In the genomic region with DNA sequence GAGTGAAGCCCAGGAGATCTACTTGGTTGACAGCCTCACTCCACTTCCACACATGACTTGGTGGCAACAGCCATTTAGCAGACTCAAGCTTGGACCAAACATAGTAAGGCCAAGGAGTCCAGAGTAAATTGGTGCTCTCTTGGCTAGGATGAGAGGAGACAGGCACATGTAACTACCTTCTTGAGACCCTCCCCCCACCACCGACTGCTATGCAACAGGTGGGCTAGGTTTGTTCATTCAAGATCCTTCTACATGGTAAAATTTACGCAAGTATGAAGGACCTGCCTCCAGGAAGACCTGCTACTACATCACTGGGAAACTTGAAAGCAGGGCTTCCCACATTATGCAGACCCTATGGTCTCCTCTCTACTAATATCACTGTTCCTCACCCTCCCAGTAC, we compare ENCODE assay signal across 31 cellular contexts.
"Had no signal": no experiment of that assay in that cellular context is flagged by ENCODE, and none has a peak within 500 bp of the region (broad histone marks: within the 10 kb centered on the region; RNA-seq: fewer than 3 reads in every experiment).

No MANE protein-coding gene starts in this region.

- ATAC-seq: activated CD4-positive, alpha-beta T cell treated with anti-CD3 and anti-CD28 coated beads for 36 hours; activated CD4-positive, CD25-positive, alpha-beta regulatory T cell treated with anti-CD3 and anti-CD28 coated beads, Interleukin-2, amount 50 U/mL, for 24 hours; activated CD8-positive, alpha-beta memory T cell treated with anti-CD3 and anti-CD28 coated beads, Interleukin-2, amount 10 ng/mL, durations not matched to agents 7 days and 5 days; activated CD8-positive, alpha-beta T cell treated with anti-CD3 and anti-CD28 coated beads, Interleukin-2, amount 10 ng/mL, durations not matched to agents 7 days and 5 days; activated naive CD8-positive, alpha-beta T cell treated with anti-CD3 and anti-CD28 coated beads, Interleukin-2, amount 50 U/mL, for 24 hours; WTC11 had no signal

- H3K27ac ChIP-seq: ascending aorta, cardiac muscle cell, WERI-Rb-1 had no signal

- H3K4me3 ChIP-seq: ascending aorta, cardiac muscle cell had no signal

- H3K9me3 ChIP-seq: ascending aorta had no signal

- H3K36me3 ChIP-seq: ascending aorta, cardiac muscle cell, WERI-Rb-1 had no signal

- H3K27me3 ChIP-seq: ascending aorta, cardiac muscle cell had no signal

- DNase-seq: activated CD4-positive, alpha-beta memory T cell treated with anti-CD3 and anti-CD28 coated beads, Interleukin-2, amount 10 ng/mL, durations not matched to agents 7 days and 5 days; activated CD4-positive, alpha-beta T cell treated with anti-CD3 and anti-CD28 coated beads for 1 hour; activated CD4-positive, alpha-beta T cell treated with anti-CD3 and anti-CD28 coated beads for 36 hours; activated CD4-positive, alpha-beta T cell treated with anti-CD3 and anti-CD28 coated beads for 48 hours; activated CD4-positive, alpha-beta T cell treated with anti-CD3 and anti-CD28 coated beads, Interleukin-2, amount 10 ng/mL, durations not matched to agents 7 days and 5 days; activated CD4-positive, alpha-beta T cell treated with anti-CD3 and anti-CD28 coated beads, Interleukin-2, amount 50 U/mL, for 48 hours; activated CD4-positive, CD25-positive, alpha-beta regulatory T cell; activated CD8-positive, alpha-beta memory T cell treated with anti-CD3 and anti-CD28 coated beads for 24 hours; activated CD8-positive, alpha-beta memory T cell treated with anti-CD3 and anti-CD28 coated beads, Interleukin-2, amount 10 ng/mL, durations not matched to agents 7 days and 5 days; activated CD8-positive, alpha-beta memory T cell treated with anti-CD3 and anti-CD28 coated beads, Interleukin-2, amount 50 U/mL, for 48 hours; activated CD8-positive, alpha-beta T cell treated with anti-CD3 and anti-CD28 coated beads, Interleukin-2, amount 10 ng/mL, durations not matched to agents 7 days and 5 days; activated effector memory CD4-positive, alpha-beta T cell treated with Interleukin-2 at 50 U/mL for 16 hours; activated gamma-delta T cell; activated naive CD4-positive, alpha-beta T cell treated with anti-CD3 and anti-CD28 coated beads, Interleukin-2, amount 10 ng/mL, durations not matched to agents 7 days and 5 days; activated naive CD4-positive, alpha-beta T cell treated with Interleukin-2 at 50 U/mL for 16 hours; activated naive CD8-positive, alpha-beta T cell treated with anti-CD3 and anti-CD28 coated beads, Interleukin-2, amount 10 ng/mL, durations not matched to agents 7 days and 5 days; activated naive CD8-positive, alpha-beta T cell treated with anti-CD3 and anti-CD28 coated beads, Interleukin-2, amount 50 U/mL, for 24 hours; activated T-cell treated with anti-CD3 and anti-CD28 coated beads, Interleukin-2, amount 50 U/mL, for 24 hours; activated T-cell treated with anti-CD3 and anti-CD28 coated beads, Interleukin-2, amount 50 U/mL, for 48 hours; amygdala; anterior cingulate cortex; caudate nucleus; cerebellar nuclear complex; T-helper 1 cell; T-helper 2 cell; T-helper 9 cell; WERI-Rb-1 had no signal
